In the genomic region with DNA sequence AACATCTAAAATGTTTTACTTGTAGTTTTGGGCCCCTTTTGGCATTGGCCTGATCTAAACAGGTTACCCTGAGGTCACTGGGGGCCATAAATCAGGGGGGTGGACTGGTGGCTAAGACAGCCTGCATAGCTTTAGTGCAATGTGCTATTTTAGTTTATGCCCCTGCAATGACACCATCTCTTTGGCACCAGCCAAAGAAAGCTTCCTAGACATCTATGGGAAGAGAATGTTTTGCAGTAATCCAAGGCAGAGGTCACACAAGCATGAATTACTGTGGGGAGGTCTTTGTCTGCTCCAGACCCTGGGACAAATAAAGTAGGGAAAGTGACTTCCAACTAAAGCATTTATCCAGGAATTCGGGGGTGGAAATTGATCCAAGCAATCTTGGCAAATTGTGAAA, we compare ENCODE assay signal across 11 cellular contexts. TPM values are rescaled to one million over a fixed set of nuclear protein-coding genes. Genes with fewer than 3 reads are reported as not detected.
DNase-seq lines count a peak whose midpoint lies in the region; ATAC-seq and TF ChIP-seq lines count a peak whose summit lies in the region.
"Had no signal": no experiment of that assay in that cellular context is flagged by ENCODE, and none has a peak within 500 bp of the region (broad histone marks: within the 10 kb centered on the region; RNA-seq: fewer than 3 reads in every experiment).

No MANE protein-coding gene starts in this region.

- H3K4me1 Mint-ChIP-seq in CD14-positive monocyte (peaks cover 89% of the 10 kb centered on the region), natural killer cell (peaks cover 91 to 93% of the 10 kb centered on the region in 2 donors)

- peak overlapping the region in 6 of 7 donors; percentile 59 to 89 (median 82) for H3K27ac Mint-ChIP-seq in CD14-positive monocyte
- H3K27ac Mint-ChIP-seq in natural killer cell: peak overlapping the region; percentile 71 to 89

- H3K27ac ChIP-seq in KOPT-K1 (ENCODE audit: low read depth, low read length, poor library complexity, severe bottlenecking): peak overlapping the region; percentile 89
- H3K27ac ChIP-seq in effector memory CD4-positive, alpha-beta T cell (ENCODE audit: insufficient read depth, low read length, poor library complexity, severe bottlenecking): peak overlapping the region; percentile 80
- H3K27ac ChIP-seq: epithelial cell of prostate, RWPE1 had no signal

- no peaks in the 10 kb centered on the region for H3K27me3 Mint-ChIP-seq in CD14-positive monocyte (ENCODE audit: low read depth in 3 of 3)
- H3K27me3 Mint-ChIP-seq in natural killer cell (ENCODE audit: low read depth in 2 of 2): no peaks in the 10 kb centered on the region

- H3K4me3 Mint-ChIP-seq in CD14-positive monocyte (peak overlapping the region in 1 of 2 donors; percentile 98), natural killer cell (peak overlapping the region; percentile 99)

- H3K36me3 Mint-ChIP-seq in CD14-positive monocyte (peaks cover 49 to 65% of the 10 kb centered on the region in 2 donors), natural killer cell (peaks cover 16% of the 10 kb centered on the region)

- H3K27me3 ChIP-seq in effector memory CD4-positive, alpha-beta T cell (replicated peaks; ENCODE audit: control insufficient read depth, insufficient read depth, low read length, poor library complexity, severe bottlenecking): no peaks in the 10 kb centered on the region

- no peak for ATAC-seq in natural killer cell

- DNase-seq in CD14-positive monocyte (ENCODE audit: low spot score) (no peak), natural killer cell (no peak), NCI-H1930 (lab: John Stamatoyannopoulos, UW) (no peak), DMS53 treated with DMSO at 0.1 percent for 48 hours (lab: John Stamatoyannopoulos, UW; ENCODE audit: unreplicated experiment) (no peak), SHP77 treated with DMSO at 0.1 percent for 48 hours (lab: John Stamatoyannopoulos, UW) (no peak)
- DNase-seq in effector memory CD4-positive, alpha-beta T cell: no peak
- DNase-seq in effector CD4-positive, alpha-beta T cell: no peak
- DNase-seq: NCI-H1105 treated with DMSO at 0.1 percent for 48 hours had no signal

- peak overlapping the region; percentile 69 for H3K4me3 ChIP-seq in effector memory CD4-positive, alpha-beta T cell (ENCODE audit: insufficient read depth, low read depth, low read length, poor library complexity, severe bottlenecking)

- TF ChIP-seq CTCF in CD14-positive monocyte (IDR thresholded peaks at IDR 0.05): no peak
- no peak for TF ChIP-seq CTCF in natural killer cell (IDR thresholded peaks at IDR 0.05)

- H3K4me1 ChIP-seq in effector memory CD4-positive, alpha-beta T cell (ENCODE audit: control insufficient read depth, insufficient read depth, low read length, poor library complexity, severe bottlenecking): peaks cover 51% of the 10 kb centered on the region

- peaks cover 0 to 5% (median 0%) of the 10 kb centered on the region in 7 donors for H3K9me3 Mint-ChIP-seq in CD14-positive monocyte
- H3K9me3 Mint-ChIP-seq in natural killer cell: peaks cover 4 to 7% of the 10 kb centered on the region in 2 donors

- intact Hi-C loops in CD14-positive monocyte (cut with micrococcal nuclease) (loop anchor here in 1 of 2 donors (5.0 kb wide), 2 partner anchors 73 to 87 kb away; no protein-coding TSS in a partner anchor), natural killer cell (cut with micrococcal nuclease) (loop anchor here (10.0 kb wide), 1 partner anchor 144 kb away; no protein-coding TSS in a partner anchor)

- H3K36me3 ChIP-seq in KOPT-K1 (ENCODE audit: insufficient read depth, low read length): no peaks in the 10 kb centered on the region
- H3K36me3 ChIP-seq in effector memory CD4-positive, alpha-beta T cell (ENCODE audit: control insufficient read depth, insufficient read depth, low read length): peaks cover 11% of the 10 kb centered on the region

- no peaks in the 10 kb centered on the region for H3K9me3 ChIP-seq in KOPT-K1 (ENCODE audit: insufficient read depth, low read length, poor library complexity, severe bottlenecking)
- no peaks in the 10 kb centered on the region for H3K9me3 ChIP-seq in effector memory CD4-positive, alpha-beta T cell (ENCODE audit: control insufficient read depth, low read length)

RNA-seq across cellular contexts. Expression of a gene that starts 5.4 kb away (rescaled TPM):
- polyA plus RNA-seq in CD14-positive monocyte: 100 to 1,000 TPM; 154 to 179 TPM
- 100 to 1,000 TPM; 234 to 312 (median 299) TPM for total RNA-seq in natural killer cell
